In genomic region chr1:185561629-185562028, GRCh38 we compare ENCODE assay signal across 14 cellular contexts.
DNase-seq lines count a peak whose midpoint lies in the region; ATAC-seq, FAIRE-seq and TF ChIP-seq lines count a peak whose summit lies in the region.
"Had no signal": no experiment of that assay in that cellular context is flagged by ENCODE, and none has a peak within 500 bp of the region (broad histone marks: within the 10 kb centered on the region; RNA-seq: fewer than 3 reads in every experiment).

No MANE protein-coding gene starts in this region.

- H3K4me1 Mint-ChIP-seq in T-helper 17 cell, result peaks cover 45% of the 10 kb centered on the region

- intact Hi-C loops in sigmoid colon (cut with DNase I) (no loop called here), thyroid gland (cut with DNase I) (no loop called here)

- no peaks in the 10 kb centered on the region for H3K4me1 ChIP-seq in sigmoid colon
- H3K4me1 ChIP-seq in thyroid gland, result no peaks in the 10 kb centered on the region
- H3K4me1 ChIP-seq: gastroesophageal sphincter, SJCRH30 had no signal

- H3K4me3 ChIP-seq in AG04449 (ENCODE audit: low read depth, low read length), result no peak overlapping the region
- no peak overlapping the region for H3K4me3 ChIP-seq in sigmoid colon
- no peak overlapping the region for H3K4me3 ChIP-seq in thyroid gland (replicated peaks in 1 of 3)
- no peak overlapping the region for H3K4me3 ChIP-seq in H7 (ENCODE audit: insufficient read depth, low read depth, low read length)
- H3K4me3 ChIP-seq: gastroesophageal sphincter, lung, SJCRH30 had no signal

- H3K27ac ChIP-seq in sigmoid colon (no peak overlapping the region), thyroid gland (no peak overlapping the region)
- H3K27ac ChIP-seq: C4-2B, gastroesophageal sphincter, SJCRH30 had no signal

- no peaks in the 10 kb centered on the region for H3K27me3 Mint-ChIP-seq in T-helper 17 cell

- peak overlapping the region; percentile 49 for H3K4me3 Mint-ChIP-seq in T-helper 17 cell

- TF ChIP-seq EP300 in sigmoid colon (IDR thresholded peaks at IDR 0.05), result no peak

- POLR2A ChIA-PET in AG04449 (lab: Yijun Ruan, JAX), result no interaction called here

- peak; percentile 52 for FAIRE-seq in G401.6 (lab: Jason Lieb, UNC)
- FAIRE-seq: colon had no signal

- DNase-seq in AG04449 (ENCODE audit: low read depth, low spot score) (peak; percentile 80), T-helper 17 cell (no peak), fibroblast of peridontal ligament (ENCODE audit: extremely low read depth) (peak; percentile 51), mesenteric fat pad (ENCODE audit: low spot score) (no peak), sigmoid colon (no peak), thyroid gland (no peak), H7 (no peak)
- DNase-seq: NCI-H345, SJCRH30 had no signal

- H3K27ac Mint-ChIP-seq in T-helper 17 cell, result peak overlapping the region; percentile 98

- no peak for TF ChIP-seq POLR2A in sigmoid colon (IDR thresholded peaks at IDR 0.05)
- TF ChIP-seq POLR2A in thyroid gland (IDR thresholded peaks at IDR 0.05), result no peak

- no peak for TF ChIP-seq CTCF in AG04449 (IDR thresholded peaks at IDR 0.05; ENCODE audit: insufficient read depth, low read length, missing control alignments)
- TF ChIP-seq CTCF in sigmoid colon (IDR thresholded peaks at IDR 0.05), result no peak
- no peak for TF ChIP-seq CTCF in thyroid gland (IDR thresholded peaks at IDR 0.05)

- H3K27me3 ChIP-seq in sigmoid colon, result no peaks in the 10 kb centered on the region
- H3K27me3 ChIP-seq in thyroid gland, result no peaks in the 10 kb centered on the region
- H3K27me3 ChIP-seq in H7 (ENCODE audit: control insufficient read depth, insufficient read depth, low read length), result no peaks in the 10 kb centered on the region
- H3K27me3 ChIP-seq: gastroesophageal sphincter, SJCRH30 had no signal

- peak; percentile 60 for ATAC-seq in T-helper 17 cell
- ATAC-seq: gastroesophageal sphincter had no signal

- H3K9me3 ChIP-seq in T-helper 17 cell (ENCODE audit: control insufficient read depth, low read length, poor library complexity, severe bottlenecking) (no peaks in the 10 kb centered on the region), sigmoid colon (no peaks in the 10 kb centered on the region), thyroid gland (no peaks in the 10 kb centered on the region)
- H3K9me3 ChIP-seq: gastroesophageal sphincter, SJCRH30 had no signal

- CTCF ChIA-PET in AG04449 (lab: Yijun Ruan, JAX), result interaction anchor here (1.4 to 3.0 kb wide), 4 partner anchors 34 to 244 kb away, joined by 4 to 18 read pairs (median 5); partner anchors contain the start of gene IVNS1ABP

- H3K36me3 Mint-ChIP-seq in T-helper 17 cell (ENCODE audit: low read depth), result peaks cover 2% of the 10 kb centered on the region

- H3K36me3 ChIP-seq in sigmoid colon (no peaks in the 10 kb centered on the region), thyroid gland (no peaks in the 10 kb centered on the region), H7 (replicated peaks; ENCODE audit: control insufficient read depth, insufficient read depth, low read length) (no peaks in the 10 kb centered on the region)
- H3K36me3 ChIP-seq: gastroesophageal sphincter, SJCRH30 had no signal

- 55 to 77% methylated on average over 4 of the region's 4 CpGs for WGBS in sigmoid colon, 2 donors
- whole genome bisulfite sequencing in thyroid gland, 2 donors, result 77 to 79% methylated on average over 4 of the region's 4 CpGs

Comparison
In these comparisons a context has a peak if more than half of its experiments do, and no peak if none do; other contexts are left out.
1. DNase-seq: peak in AG04449 (single experiment) and fibroblast of peridontal ligament (single experiment); none in T-helper 17 cell (0 of 3), mesenteric fat pad (single experiment), sigmoid colon (single experiment), thyroid gland (0 of 2) and H7 (single experiment).